ENCODE assay signal across 17 cellular contexts in genomic region chr6:68114648-68115047, GRCh38.
A peak's percentile ranks its signal among the peaks of the same experiment; 100 is the strongest.
DNase-seq lines count a peak whose midpoint lies in the region; ATAC-seq, FAIRE-seq and TF ChIP-seq lines count a peak whose summit lies in the region.
"Had no signal": no experiment of that assay in that cellular context is flagged by ENCODE, and none has a peak within 500 bp of the region (broad histone marks: within the 10 kb centered on the region; RNA-seq: fewer than 3 reads in every experiment).

No MANE protein-coding gene starts in this region.

- no peak overlapping the region for H3K27ac ChIP-seq in OCI-LY7 (ENCODE audit: low read depth, low read length, poor library complexity, severe bottlenecking)
- no peak overlapping the region for H3K27ac ChIP-seq in GM12878 (ENCODE audit: control insufficient read depth, insufficient read depth)

- no peak overlapping the region for H3K9ac ChIP-seq in GM12878 (ENCODE audit: control insufficient read depth, insufficient read depth, low read length)

- in situ Hi-C loops in GM12878 (cut with MboI), result no loop called here

- H3K4me2 ChIP-seq in OCI-LY7 (ENCODE audit: low read length) (no peak overlapping the region), GM12878 (ENCODE audit: control insufficient read depth, insufficient read depth) (no peak overlapping the region)
- H3K4me2 ChIP-seq: GM23338 had no signal

- H3K9me2 ChIP-seq in OCI-LY7 (ENCODE audit: insufficient read depth, low read length), result no peaks in the 10 kb centered on the region

- H3K79me2 ChIP-seq in OCI-LY7 (ENCODE audit: insufficient read depth, low read depth, low read length), result no peaks in the 10 kb centered on the region
- H3K79me2 ChIP-seq in GM12878 (ENCODE audit: control insufficient read depth, insufficient read depth, low read length), result no peaks in the 10 kb centered on the region

- SMC1A ChIA-PET in GM12878 (lab: Charles Lee; ENCODE audit: uncharacterized antibody, unreplicated experiment), result interaction anchor here (0.9 kb wide), 1 partner anchor 12 kb away, joined by 3 read pairs; no protein-coding TSS in a partner anchor

- CTCF ChIA-PET in OCI-LY7 (lab: Charles Lee; ENCODE audit: unreplicated experiment) (no interaction called here), GM12878 (lab: Yijun Ruan, JAX) (no interaction called here), Caco-2 (lab: Charles Lee) (no interaction called here)

- peak overlapping the region; percentile 35 for H3K27ac Mint-ChIP-seq in glutamatergic neuron (ENCODE audit: unreplicated experiment)
- H3K27ac Mint-ChIP-seq in Caco-2 (ENCODE audit: unreplicated experiment), result no peak overlapping the region
- H3K27ac Mint-ChIP-seq: B cell; CD4-positive, alpha-beta T cell; GM23338 had no signal

- peak; percentile 53 for ATAC-seq in GM21360 (IDR thresholded peaks at IDR 0.05; ENCODE audit: unreplicated experiment)
- peak; percentile 44; the same call in 2 of the 3 replicates for ATAC-seq in GM12878
- ATAC-seq in GM18861 (IDR thresholded peaks at IDR 0.05; ENCODE audit: unreplicated experiment), result no peak
- no peak for ATAC-seq in GM21576 (IDR thresholded peaks at IDR 0.05; ENCODE audit: unreplicated experiment)
- ATAC-seq: GM23338, HepG2 had no signal

- H2AFZ ChIP-seq in OCI-LY7 (ENCODE audit: low read length) (0 out of 2 replicates have a peak overlapping the region, but pooled peaks have one; percentile 19), GM12878 (ENCODE audit: control insufficient read depth, low read depth, low read length) (no peak overlapping the region)
- H2AFZ ChIP-seq: GM23338 had no signal

- H3K36me3 ChIP-seq in OCI-LY7 (ENCODE audit: insufficient read depth, low read length), result no peaks in the 10 kb centered on the region
- no peaks in the 10 kb centered on the region for H3K36me3 ChIP-seq in GM12878 (ENCODE audit: control insufficient read depth in 2 of 2, insufficient read depth in 2 of 2, low read length in 1 of 2)
- H3K36me3 ChIP-seq in Caco-2 (ENCODE audit: control insufficient read depth, insufficient read depth, low read length), result no peaks in the 10 kb centered on the region

- TF ChIP-seq EP300 in GM12878 (IDR thresholded peaks at IDR 0.05; ENCODE audit: borderline replicate concordance in 1 of 2, control insufficient read depth in 1 of 2, low read depth in 2 of 2, low read length in 2 of 2), result no peak

- intact Hi-C loops in OCI-LY7 (cut with micrococcal nuclease; ENCODE audit: unreplicated experiment) (no loop called here), GM12878 (cut with micrococcal nuclease; ENCODE audit: unreplicated experiment) (no loop called here), Caco-2 (cut with micrococcal nuclease; ENCODE audit: unreplicated experiment) (no loop called here)

- no peak for FAIRE-seq in GM12878 (lab: Jason Lieb, UNC)
- FAIRE-seq: GM12891, HepG2, HTR-8/SVneo had no signal

- H4K20me1 ChIP-seq in OCI-LY7 (ENCODE audit: insufficient read depth, low read length) (no peaks in the 10 kb centered on the region), GM12878 (ENCODE audit: control insufficient read depth, insufficient read depth) (no peaks in the 10 kb centered on the region)

- no peak overlapping the region for H3K4me3 Mint-ChIP-seq in glutamatergic neuron (ENCODE audit: unreplicated experiment)
- H3K4me3 Mint-ChIP-seq in Caco-2 (ENCODE audit: unreplicated experiment), result no peak overlapping the region
- H3K4me3 Mint-ChIP-seq: B cell; CD4-positive, alpha-beta T cell; GM23338 had no signal

- H3K4me1 ChIP-seq in OCI-LY7 (ENCODE audit: insufficient read depth, low read length, poor library complexity, severe bottlenecking) (no peaks in the 10 kb centered on the region), GM12878 (ENCODE audit: control insufficient read depth, insufficient read depth, low read length) (no peaks in the 10 kb centered on the region), Caco-2 (no peaks in the 10 kb centered on the region)

- H3K9me3 ChIP-seq in OCI-LY7 (ENCODE audit: low read length), result no peaks in the 10 kb centered on the region
- no peaks in the 10 kb centered on the region for H3K9me3 ChIP-seq in GM12878 (replicated peaks; ENCODE audit: control insufficient read depth, insufficient read depth, low read length)
- no peaks in the 10 kb centered on the region for H3K9me3 ChIP-seq in Caco-2

- H3K9me3 Mint-ChIP-seq in glutamatergic neuron (ENCODE audit: unreplicated experiment) (no peaks in the 10 kb centered on the region), Caco-2 (ENCODE audit: unreplicated experiment) (no peaks in the 10 kb centered on the region)
- H3K9me3 Mint-ChIP-seq: GM23338 had no signal

- TF ChIP-seq POLR2A in GM12878 (IDR thresholded peaks at IDR 0.05; ENCODE audit: low read depth, low read length), result no peak

- no peak for DNase-seq in OCI-LY7 (ENCODE audit: low spot score)
- DNase-seq in GM12878 (ENCODE audit: low read depth, low spot score), result no peak
- DNase-seq in glutamatergic neuron, result no peak
- DNase-seq in activated effector memory CD4-positive, alpha-beta T cell treated with Interleukin-2 at 50 U/mL for 16 hours, result no peak
- no peak for DNase-seq in Caco-2
- DNase-seq: C1 segment of cervical spinal cord; CD4-positive, alpha-beta T cell; DMS79; H7 had no signal

- no peak for TF ChIP-seq RAD21 in GM12878 (IDR thresholded peaks at IDR 0.05; ENCODE audit: insufficient read depth, low read depth, low read length)

- TF ChIP-seq CTCF in OCI-LY7 (conservative IDR thresholded peaks at IDR 0.05; ENCODE audit: low read length) (no peak), GM12878 (IDR thresholded peaks at IDR 0.05 in 2 of 3, conservative IDR thresholded peaks at IDR 0.05 in 1 of 3; ENCODE audit: control insufficient read depth in 2 of 3, extremely low read depth in 1 of 3, insufficient read depth in 1 of 3, low read depth in 3 of 3, low read length in 3 of 3) (no peak), glutamatergic neuron (IDR thresholded peaks at IDR 0.05; ENCODE audit: partially characterized antibody, unreplicated experiment) (no peak), Caco-2 (IDR thresholded peaks at IDR 0.05; ENCODE audit: insufficient read depth in 1 of 2, low read depth in 1 of 2, low read length in 1 of 2, severe bottlenecking in 1 of 2, unreplicated experiment in 1 of 2) (no peak)

- 5% methylated on average over 3 of the region's 3 CpGs for WGBS in GM12878 (ENCODE audit: insufficient coverage, insufficient replicate concordance, low lambda C conversion rate, missing lambda C conversion rate)

- POLR2A ChIA-PET in OCI-LY7 (lab: Charles Lee), result interaction anchor here (1.5 kb wide), 1 partner anchor 16 kb away, joined by 4 read pairs; no protein-coding TSS in a partner anchor
- POLR2A ChIA-PET in GM12878 (lab: Charles Lee), result no interaction called here
- POLR2A ChIA-PET in Caco-2 (lab: Charles Lee), result no interaction called here

- H3K36me3 Mint-ChIP-seq in glutamatergic neuron (ENCODE audit: unreplicated experiment) (no peaks in the 10 kb centered on the region), Caco-2 (ENCODE audit: insufficient read depth, unreplicated experiment) (no peaks in the 10 kb centered on the region)

- no peaks in the 10 kb centered on the region for H3K27me3 Mint-ChIP-seq in glutamatergic neuron (ENCODE audit: unreplicated experiment)
- H3K27me3 Mint-ChIP-seq in Caco-2 (ENCODE audit: insufficient read depth, unreplicated experiment), result peaks cover 4% of the 10 kb centered on the region
- H3K27me3 Mint-ChIP-seq: B cell; CD4-positive, alpha-beta T cell had no signal

- RAD21 ChIA-PET in GM12878 (lab: Charles Lee; ENCODE audit: unreplicated experiment), result no interaction called here

- BruUV-seq in OCI-LY7 (replicated peaks; lab: Mats Ljungman, UMichigan) (no TSS peak), GM12878 (replicated peaks; lab: Mats Ljungman, UMichigan) (no TSS peak), Caco-2 (replicated peaks; lab: Mats Ljungman, UMichigan) (no TSS peak)

- H3K4me3 ChIP-seq in OCI-LY7 (ENCODE audit: low read depth, low read length, poor library complexity, severe bottlenecking) (no peak overlapping the region), GM12878 (no peak overlapping the region), Caco-2 (ENCODE audit: low read depth, low read length) (no peak overlapping the region)
- H3K4me3 ChIP-seq: GM23338 had no signal

- peaks cover 7% of the 10 kb centered on the region for H3K4me1 Mint-ChIP-seq in glutamatergic neuron (ENCODE audit: low read depth, unreplicated experiment)
- H3K4me1 Mint-ChIP-seq in Caco-2 (ENCODE audit: low read depth, unreplicated experiment), result no peaks in the 10 kb centered on the region
- H3K4me1 Mint-ChIP-seq: B cell, GM23338 had no signal

- H3K27me3 ChIP-seq in GM12878 (replicated peaks in 1 of 2; ENCODE audit: control insufficient read depth in 2 of 2, insufficient read depth in 2 of 2, low read length in 1 of 2) (no peaks in the 10 kb centered on the region), Caco-2 (replicated peaks; ENCODE audit: control insufficient read depth, insufficient read depth, low read length) (no peaks in the 10 kb centered on the region)

TF ChIP-seq in GM12878, 131 proteins besides CTCF, POLR2A, EP300 and RAD21:
- TF ChIP-seq JUNB (IDR thresholded peaks at IDR 0.05) (peak; percentile 34; the same call in 1 of the 2 replicates), ATF7 (IDR thresholded peaks at IDR 0.05; ENCODE audit: low read depth) (no peak)
TF ChIP-seq in GM12878: peak in this region for 1.

Comparison
In these comparisons a context has a peak if more than half of its experiments do, and no peak if none do; other contexts are left out.
1. ATAC-seq: peak in GM21360 (single experiment) and GM12878 (single experiment); none in GM18861 (single experiment) and GM21576 (single experiment).